In the genomic region with DNA sequence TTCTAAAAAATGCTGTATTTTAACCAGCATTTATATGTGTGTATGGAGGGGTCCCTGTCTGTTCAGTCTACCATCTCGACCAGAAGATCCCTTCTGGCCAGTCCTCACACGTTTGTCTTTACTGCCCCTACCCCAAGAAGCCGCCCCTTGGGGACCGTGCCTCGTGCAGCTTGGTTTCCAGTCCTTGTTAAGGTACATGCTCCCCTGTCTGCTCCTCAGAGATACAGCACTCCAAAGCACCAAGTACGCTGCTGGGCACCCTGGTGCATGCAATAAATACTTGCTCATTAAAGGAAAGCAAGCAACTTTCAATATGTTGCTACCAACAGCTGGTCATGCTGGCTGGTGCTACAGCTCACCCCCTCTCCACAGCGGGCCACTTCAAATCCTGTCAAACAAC, we compare ENCODE assay signal across 13 cellular contexts.
"Had no signal": no experiment of that assay in that cellular context is flagged by ENCODE, and none has a peak within 500 bp of the region (broad histone marks: within the 10 kb centered on the region; RNA-seq: fewer than 3 reads in every experiment).

No MANE protein-coding gene starts in this region.

- H3K9ac ChIP-seq: parathyroid adenoma had no signal

- H3K27me3 ChIP-seq: adrenal gland had no signal

- H3K27ac ChIP-seq: adrenal gland, neutrophil, parathyroid adenoma had no signal

- H3K9me3 Mint-ChIP-seq: type B pancreatic cell had no signal

- H3K4me3 ChIP-seq: adrenal gland, lung had no signal

- H3K9me3 ChIP-seq: adrenal gland, neutrophil had no signal

- H3K4me1 ChIP-seq: parathyroid adenoma had no signal

- H2AFZ ChIP-seq: parathyroid adenoma had no signal

- H3K36me3 ChIP-seq: adrenal gland, neutrophil had no signal

- H3K27me3 Mint-ChIP-seq: type B pancreatic cell had no signal

- ATAC-seq: esophagus mucosa; left cardiac atrium; stimulated activated naive CD8-positive, alpha-beta T cell treated with anti-CD3 and anti-CD28 coated beads, Interleukin-15, Interleukin-2, amounts not matched to agents 100 U/mL and 50 U/mL, for 24 hours had no signal

- DNase-seq: activated CD4-positive, alpha-beta T cell treated with anti-CD3 and anti-CD28 coated beads, Interleukin-2, amount 50 U/mL, for 4 hours; activated CD4-positive, CD25-positive, alpha-beta regulatory T cell treated with anti-CD3 and anti-CD28 coated beads, Interleukin-2, amount 50 U/mL, for 72 hours; activated naive CD4-positive, alpha-beta T cell treated with anti-CD3 and anti-CD28 coated beads, Interleukin-2, amount 50 U/mL, for 16 hours; left cardiac atrium; retina; stimulated activated naive CD8-positive, alpha-beta T cell treated with anti-CD3 and anti-CD28 coated beads, Interleukin-15, Interleukin-2, amounts not matched to agents 100 U/mL and 50 U/mL, for 24 hours; T1000 had no signal

- H3K4me3 Mint-ChIP-seq: type B pancreatic cell had no signal
